Comparison of ENCODE assay signal across 28 cellular contexts in genomic region chr3:67788396-67788795, GRCh38.
"Had no signal": no experiment of that assay in that cellular context is flagged by ENCODE, and none has a peak within 500 bp of the region (broad histone marks: within the 10 kb centered on the region; RNA-seq: fewer than 3 reads in every experiment).

No MANE protein-coding gene starts in this region.

- DNase-seq: nephron progenitor cell; occipital lobe; ovary; posterior cingulate gyrus; psoas muscle; right cardiac atrium; right lobe of liver; sigmoid colon; small intestine; stimulated activated CD4-positive, alpha-beta T cell treated with anti-CD3 and anti-CD28 coated beads, Interleukin-15, amount 100 ng/mL, for 24 hours; stimulated activated CD4-positive, alpha-beta T cell treated with anti-CD3 and anti-CD28 coated beads, Interleukin-2, amount 100 ng/mL, for 24 hours; stimulated activated CD4-positive, alpha-beta T cell treated with anti-CD3 and anti-CD28 coated beads, Interleukin-2, amount 100 ng/mL, for 48 hours; stimulated activated CD4-positive, alpha-beta T cell treated with anti-CD3 and anti-CD28 coated beads, Interleukin-4, amount 100 ng/mL, for 24 hours; stimulated activated naive B cell treated with anti-CD40 and anti-IgM and Interleukin-4, amounts not matched to agents 10 μg/mL and 1 μg/mL and 100 μg/mL, for 72 hours; stimulated activated naive CD4-positive, alpha-beta T cell treated with Interleukin-2 at 50 U/mL for 16 hours; stomach; thyroid gland; trophoblast cell; upper lobe of left lung had no signal

- H2AFZ ChIP-seq: neural progenitor cell, parathyroid adenoma had no signal

- H3K4me1 ChIP-seq: neural progenitor cell, parathyroid adenoma, psoas muscle, stomach, thyroid gland, tibial nerve, upper lobe of left lung, vagina had no signal

- H3K9me3 ChIP-seq: psoas muscle, right lobe of liver, sigmoid colon, stomach, thoracic aorta, thyroid gland, upper lobe of left lung, vagina had no signal

- H3K79me2 ChIP-seq: parathyroid adenoma had no signal

- ATAC-seq: natural killer cell treated with Interleukin-12 subunit alpha and Interleukin-12 subunit beta and Interleukin-15 and Interleukin-18, amount 100 ng/mL, for 72 hours; psoas muscle; right cardiac atrium; right lobe of liver; stimulated activated effector memory CD8-positive, alpha-beta T cell treated with anti-CD3 and anti-CD28 coated beads, Interleukin-12 subunit alpha, Interleukin-12 subunit beta, amount 100 ng/mL, for 72 hours; stimulated activated naive B cell treated with anti-CD40 and anti-IgM and Interleukin-4, amounts not matched to agents 10 μg/mL and 1 μg/mL and 100 μg/mL, for 72 hours had no signal

- H3K4me1 Mint-ChIP-seq: nephron progenitor cell; neural progenitor cell; stimulated activated effector memory CD8-positive, alpha-beta T cell treated with anti-CD3 and anti-CD28 coated beads, Interleukin-12 subunit alpha, Interleukin-12 subunit beta, amount 100 ng/mL, for 72 hours had no signal

- H3K27me3 ChIP-seq: neural progenitor cell, ovary, right lobe of liver, sigmoid colon, stomach, thyroid gland, tibial nerve, upper lobe of left lung, vagina had no signal

- H3K36me3 Mint-ChIP-seq: neural progenitor cell; stimulated activated effector memory CD8-positive, alpha-beta T cell treated with anti-CD3 and anti-CD28 coated beads, Interleukin-12 subunit alpha, Interleukin-12 subunit beta, amount 100 ng/mL, for 72 hours had no signal

- H3K4me3 Mint-ChIP-seq: natural killer cell treated with Interleukin-12 subunit alpha and Interleukin-12 subunit beta and Interleukin-15 and Interleukin-18, amount 100 ng/mL, for 72 hours; nephron progenitor cell; neural progenitor cell; stimulated activated effector memory CD8-positive, alpha-beta T cell treated with anti-CD3 and anti-CD28 coated beads, Interleukin-12 subunit alpha, Interleukin-12 subunit beta, amount 100 ng/mL, for 72 hours; stimulated activated naive B cell treated with anti-CD40 and anti-IgM and Interleukin-4, amounts not matched to agents 10 μg/mL and 1 μg/mL and 100 μg/mL, for 72 hours; stimulated activated naive CD8-positive, alpha-beta T cell treated with anti-CD3 and anti-CD28 coated beads, Interleukin-15, Interleukin-2, amounts not matched to agents 100 ng/mL and 50 ng/mL, for 24 hours had no signal

- H3K27ac Mint-ChIP-seq: natural killer cell treated with Interleukin-12 subunit alpha and Interleukin-12 subunit beta and Interleukin-15 and Interleukin-18, amount 100 ng/mL, for 72 hours; nephron progenitor cell; neural progenitor cell; progenitor cell of endocrine pancreas; stimulated activated effector memory CD8-positive, alpha-beta T cell treated with anti-CD3 and anti-CD28 coated beads, Interleukin-12 subunit alpha, Interleukin-12 subunit beta, amount 100 ng/mL, for 72 hours; stimulated activated naive B cell treated with anti-CD40 and anti-IgM and Interleukin-4, amounts not matched to agents 10 μg/mL and 1 μg/mL and 100 μg/mL, for 72 hours; stimulated activated naive CD8-positive, alpha-beta T cell treated with anti-CD3 and anti-CD28 coated beads, Interleukin-15, Interleukin-2, amounts not matched to agents 100 ng/mL and 50 ng/mL, for 24 hours had no signal

- H3K27ac ChIP-seq: neural progenitor cell, ovary, parathyroid adenoma, psoas muscle, right lobe of liver, sigmoid colon, stomach, thoracic aorta, thyroid gland, tibial nerve, upper lobe of left lung, vagina had no signal

- H3K9ac ChIP-seq: neural progenitor cell, parathyroid adenoma had no signal

- H3K4me2 ChIP-seq: neural progenitor cell had no signal

- H3K36me3 ChIP-seq: neural progenitor cell, ovary, right lobe of liver, sigmoid colon, stomach, thoracic aorta, thyroid gland, tibial nerve, upper lobe of left lung, vagina had no signal

- H3K4me3 ChIP-seq: neural progenitor cell, ovary, psoas muscle, right lobe of liver, sigmoid colon, stomach, thoracic aorta, thyroid gland, tibial nerve, upper lobe of left lung, vagina had no signal

- H3K27me3 Mint-ChIP-seq: progenitor cell of endocrine pancreas; stimulated activated naive CD8-positive, alpha-beta T cell treated with anti-CD3 and anti-CD28 coated beads, Interleukin-15, Interleukin-2, amounts not matched to agents 100 ng/mL and 50 ng/mL, for 24 hours had no signal
